In genomic region chr10:14391342-14391741, GRCh38 we compare ENCODE assay signal across 12 cellular contexts.
"Had no signal": no experiment of that assay in that cellular context is flagged by ENCODE, and none has a peak within 500 bp of the region (broad histone marks: within the 10 kb centered on the region; RNA-seq: fewer than 3 reads in every experiment).

No MANE protein-coding gene starts in this region.

- H3K9me3 ChIP-seq: adrenal gland, body of pancreas, prostate gland, right lobe of liver had no signal

- H3K4me3 ChIP-seq: adrenal gland, body of pancreas, prostate gland, right lobe of liver had no signal

- H3K4me1 Mint-ChIP-seq: central memory CD8-positive, alpha-beta T cell had no signal

- H3K36me3 ChIP-seq: adrenal gland, prostate gland, right lobe of liver had no signal

- H3K27me3 Mint-ChIP-seq: central memory CD8-positive, alpha-beta T cell had no signal

- H3K4me3 Mint-ChIP-seq: activated T-cell treated with anti-CD3 and anti-CD28 coated beads, Interleukin-2, amount 50 U/mL, for 24 hours; central memory CD8-positive, alpha-beta T cell; naive thymus-derived CD8-positive, alpha-beta T cell had no signal

- ATAC-seq: activated CD4-positive, CD25-positive, alpha-beta regulatory T cell treated with anti-CD3 and anti-CD28 coated beads, Interleukin-2, amount 50 U/mL, for 24 hours; body of pancreas; left colon; naive thymus-derived CD8-positive, alpha-beta T cell; right lobe of liver; stimulated activated naive CD8-positive, alpha-beta T cell treated with anti-CD3 and anti-CD28 coated beads, Interleukin-15, Interleukin-2, amounts not matched to agents 100 U/mL and 50 U/mL, for 24 hours had no signal

- DNase-seq: activated T-cell treated with anti-CD3 and anti-CD28 coated beads, Interleukin-2, amount 50 U/mL, for 24 hours; adrenal gland; body of pancreas; dermis blood vessel endothelial cell; left colon; naive thymus-derived CD8-positive, alpha-beta T cell; right lobe of liver; stimulated activated CD4-positive, alpha-beta T cell treated with anti-CD3 and anti-CD28 coated beads, Interleukin-2, amount 100 ng/mL, for 24 hours; stimulated activated naive CD8-positive, alpha-beta T cell treated with anti-CD3 and anti-CD28 coated beads, Interleukin-15, Interleukin-2, amounts not matched to agents 100 U/mL and 50 U/mL, for 24 hours had no signal

- H3K4me1 ChIP-seq: adrenal gland, body of pancreas, prostate gland, right lobe of liver had no signal

- H3K9me3 Mint-ChIP-seq: central memory CD8-positive, alpha-beta T cell had no signal
